Comparison of ENCODE assay signal across 8 cellular contexts in genomic region chr15:78437762-78438594, GRCh38. TPM values are rescaled to one million over a fixed set of nuclear protein-coding genes. Genes with fewer than 3 reads are reported as not detected.
DNase-seq lines count a peak whose midpoint lies in the region; ATAC-seq and TF ChIP-seq lines count a peak whose summit lies in the region.

TSS of gene IREB2 (plus strand) at chr15:78438216. CDS start at chr15:78438338, 122 bp downstream.

- intact Hi-C loops in left cardiac atrium (cut with DNase I) (no loop called here), posterior vena cava (cut with DNase I) (no loop called here), upper lobe of right lung (cut with DNase I) (no loop called here)

- DNase-seq in GM13977 (ENCODE audit: low spot score) (peak; percentile 98), NCI-H1694 treated with DMSO at 0.1 percent for 48 hours (lab: John Stamatoyannopoulos, UW) (peak; percentile 96), T-helper 17 cell (peak; percentile 93 to 97 (median 95)), amygdala (lab: John Stamatoyannopoulos, UW) (peak; percentile 79 to 99 (median 96)), left cardiac atrium (peak; percentile 97), posterior vena cava (ENCODE audit: low spot score) (peak; percentile 99), upper lobe of right lung (peak; percentile 98)

- H3K4me3 ChIP-seq in upper lobe of right lung: peak within 1 kb of the TSS; percentile 92

- peak within 1 kb of the TSS; percentile 97 for H3K27ac Mint-ChIP-seq in T-helper 17 cell

- peak within 1 kb of the TSS; percentile 98 for H3K4me3 Mint-ChIP-seq in T-helper 17 cell

- H3K4me1 Mint-ChIP-seq in T-helper 17 cell: peaks cover 29% of the 10 kb centered on the region

- peak within 1 kb of the TSS; percentile 95 for H3K27ac ChIP-seq in upper lobe of right lung

- H3K27me3 ChIP-seq in upper lobe of right lung: no peaks in the 10 kb centered on the region

- ATAC-seq in HG02885 (IDR thresholded peaks at IDR 0.05; ENCODE audit: poor library complexity, unreplicated experiment) (peak; percentile 84), T-helper 17 cell (peak; percentile 93), left cardiac atrium (peak; percentile 96 to 97), upper lobe of right lung (peak; percentile 97)

- H3K36me3 ChIP-seq in upper lobe of right lung: peaks cover 32% of the 10 kb centered on the region

- no peaks in the 10 kb centered on the region for H3K27me3 Mint-ChIP-seq in T-helper 17 cell

- in situ Hi-C loops in GM13977 (cut with MboI; ENCODE audit: low pct_unique_long_range_greater_than_20kb, low sequenced_read_pairs, unreplicated experiment): no loop called here

- H3K36me3 Mint-ChIP-seq in T-helper 17 cell (ENCODE audit: low read depth): no peaks in the 10 kb centered on the region

- TF ChIP-seq CTCF in GM13977 (IDR thresholded peaks at IDR 0.05; ENCODE audit: extremely low read depth, insufficient read depth, missing control alignments): no peak
- TF ChIP-seq CTCF in upper lobe of right lung (IDR thresholded peaks at IDR 0.05): no peak

- H3K9me3 ChIP-seq in T-helper 17 cell (ENCODE audit: control insufficient read depth, low read length, poor library complexity, severe bottlenecking) (no peaks in the 10 kb centered on the region), upper lobe of right lung (no peaks in the 10 kb centered on the region)

- peaks cover 36% of the 10 kb centered on the region for H3K4me1 ChIP-seq in upper lobe of right lung

RNA-seq across cellular contexts. Expression of gene IREB2, which starts in this region (rescaled TPM):
- total RNA-seq in T-helper 17 cell (10 to 100 TPM; 51.9 to 56.3 TPM), left cardiac atrium (10 to 100 TPM; 29.5 to 31.0 TPM), posterior vena cava (10 to 100 TPM; 37.8 to 43.1 TPM), upper lobe of right lung (48.7 TPM)

Comparison
In these comparisons a context has a peak if more than half of its experiments do, and no peak if none do; other contexts are left out.
1. Peak in every context shown above with its lines: DNase-seq, ATAC-seq, H3K4me3 ChIP-seq and H3K27ac ChIP-seq.